10 cellular contexts compared by ENCODE assay signal in genomic region chr11:86511086-86511551, GRCh38.
DNase-seq lines count a peak whose midpoint lies in the region; ATAC-seq and TF ChIP-seq lines count a peak whose summit lies in the region.
"Had no signal": no experiment of that assay in that cellular context is flagged by ENCODE, and none has a peak within 500 bp of the region (broad histone marks: within the 10 kb centered on the region; RNA-seq: fewer than 3 reads in every experiment).

No MANE protein-coding gene starts in this region.

- no peak overlapping the region for H3K4me2 ChIP-seq in mesendoderm (ENCODE audit: low read length)

- H3K4ac ChIP-seq in mesendoderm (ENCODE audit: low read depth, low read length): no peak overlapping the region

- TF ChIP-seq EP300 in gastroesophageal sphincter (IDR thresholded peaks at IDR 0.05): no peak

- no peak overlapping the region for H4K8ac ChIP-seq in mesendoderm (ENCODE audit: low read depth, low read length)

- no peak overlapping the region for H4K5ac ChIP-seq in mesendoderm (ENCODE audit: low read length)

- H3K9ac ChIP-seq in mesendoderm (ENCODE audit: low read length): no peak overlapping the region

- TF ChIP-seq POLR2A in gastroesophageal sphincter (IDR thresholded peaks at IDR 0.05): no peak

- H2BK5ac ChIP-seq in mesendoderm (ENCODE audit: low read length): no peak overlapping the region

- WGBS in mesendoderm (ENCODE audit: extremely low coverage, insufficient coverage, low lambda C conversion rate): no CpG with 5 or more reads among the region's 3 CpGs
- WGBS in gastroesophageal sphincter (ENCODE audit: low coverage in 1 of 2), 2 donors: 29 to 40% methylated on average over 2 of the region's 3 CpGs

- H3K27ac ChIP-seq in mesendoderm (ENCODE audit: low read depth, low read length): no peak overlapping the region
- no peak overlapping the region for H3K27ac ChIP-seq in gastroesophageal sphincter

- ATAC-seq in gastroesophageal sphincter: no peak

- DNase-seq in stimulated activated CD4-positive, alpha-beta T cell treated with anti-CD3 and anti-CD28 coated beads, Interleukin-15, amount 100 ng/mL, for 24 hours: peak; percentile 25
- DNase-seq in stimulated activated CD4-positive, alpha-beta T cell treated with anti-CD3 and anti-CD28 coated beads, Interleukin-12 subunit alpha, Interleukin-12 subunit beta, amount 100 ng/mL, for 4 hours: no peak
- DNase-seq in HT1080 (ENCODE audit: low read depth) (peak; percentile 60), dermis blood vessel endothelial cell (peak; percentile 45), KG1 (lab: John Stamatoyannopoulos, UW) (no peak), mesendoderm (no peak), NCI-H2081 (lab: John Stamatoyannopoulos, UW) (no peak)
- DNase-seq: NCI-H2029, posterior cingulate gyrus had no signal

- no peak overlapping the region for H2BK120ac ChIP-seq in mesendoderm (ENCODE audit: low read depth, low read length)

- H3K56ac ChIP-seq in mesendoderm (ENCODE audit: low read length): no peak overlapping the region

- no peak overlapping the region for H3K18ac ChIP-seq in mesendoderm (ENCODE audit: low read length)

- TF ChIP-seq CTCF in gastroesophageal sphincter (IDR thresholded peaks at IDR 0.05): no peak

- H3K79me1 ChIP-seq in mesendoderm (ENCODE audit: low read length): no peaks in the 10 kb centered on the region

- H3K27me3 ChIP-seq in mesendoderm (ENCODE audit: insufficient read depth, low read length, poor library complexity) (no peaks in the 10 kb centered on the region), gastroesophageal sphincter (no peaks in the 10 kb centered on the region)

- no peaks in the 10 kb centered on the region for H3K9me3 ChIP-seq in gastroesophageal sphincter

- H3K4me1 ChIP-seq in mesendoderm (ENCODE audit: control insufficient read depth, low read depth, low read length) (peaks cover 11% of the 10 kb centered on the region), gastroesophageal sphincter (peaks cover 0 to 23% (median 5%) of the 10 kb centered on the region in 3 donors)

- no peak overlapping the region for H2AK5ac ChIP-seq in mesendoderm (ENCODE audit: low read length)

- no peaks in the 10 kb centered on the region for H3K36me3 ChIP-seq in mesendoderm (ENCODE audit: control insufficient read depth, insufficient read depth, low read length)
- H3K36me3 ChIP-seq in gastroesophageal sphincter: peaks cover 0 to 18% of the 10 kb centered on the region in 2 donors

- H3K23ac ChIP-seq in mesendoderm (ENCODE audit: low read length): no peak overlapping the region

- H3K79me2 ChIP-seq in mesendoderm (ENCODE audit: control insufficient read depth, insufficient read depth, low read length): no peaks in the 10 kb centered on the region

- H2BK15ac ChIP-seq in mesendoderm (replicated peaks; ENCODE audit: low read depth): no peak overlapping the region

- H3K4me3 ChIP-seq in mesendoderm (ENCODE audit: low read length): no peak overlapping the region
- H3K4me3 ChIP-seq in gastroesophageal sphincter: no peak overlapping the region

Comparison
In these comparisons a context has a peak if more than half of its experiments do, and no peak if none do; other contexts are left out.
1. DNase-seq: peak in stimulated activated CD4-positive, alpha-beta T cell treated with anti-CD3 and anti-CD28 coated beads, Interleukin-15, amount 100 ng/mL, for 24 hours (single experiment), HT1080 (single experiment) and dermis blood vessel endothelial cell (single experiment); none in stimulated activated CD4-positive, alpha-beta T cell treated with anti-CD3 and anti-CD28 coated beads, Interleukin-12 subunit alpha, Interleukin-12 subunit beta, amount 100 ng/mL, for 4 hours (single experiment), KG1 (single experiment), mesendoderm (single experiment) and NCI-H2081 (0 of 2).